In the genomic region with DNA sequence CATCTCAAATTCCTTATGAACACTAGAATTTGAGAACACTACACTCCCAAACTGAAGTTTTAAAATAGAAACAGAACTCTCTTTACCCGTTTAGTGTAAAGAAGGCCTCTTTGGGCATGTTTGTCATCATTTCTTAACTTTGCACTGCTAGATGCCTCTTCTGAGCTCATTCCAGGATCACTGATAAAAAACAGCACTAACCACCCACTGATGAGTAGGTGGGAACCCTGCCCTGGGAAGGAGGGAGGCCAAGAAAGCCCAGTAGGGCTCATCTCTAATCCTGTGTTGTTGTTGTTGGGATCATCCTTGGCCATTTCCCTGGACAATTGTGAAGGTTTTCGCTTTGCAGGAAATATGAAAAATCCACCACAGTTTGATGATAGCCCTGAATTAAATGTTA, we compare ENCODE assay signal across 16 cellular contexts.
DNase-seq lines count a peak whose midpoint lies in the region; ATAC-seq, FAIRE-seq and TF ChIP-seq lines count a peak whose summit lies in the region.
"Had no signal": no experiment of that assay in that cellular context is flagged by ENCODE, and none has a peak within 500 bp of the region (broad histone marks: within the 10 kb centered on the region; RNA-seq: fewer than 3 reads in every experiment).

No MANE protein-coding gene starts in this region.

- TF ChIP-seq CTCF in brain microvascular endothelial cell (IDR thresholded peaks at IDR 0.05; ENCODE audit: low read depth, low read length, missing control alignments) (no peak), keratinocyte (optimal IDR thresholded peaks at IDR 0.05 in 1 of 3, IDR thresholded peaks at IDR 0.05 in 1 of 3, conservative IDR thresholded peaks at IDR 0.05 in 1 of 3; ENCODE audit: extremely low read depth in 1 of 3, insufficient read depth in 2 of 3, low read length in 3 of 3) (no peak)

- H3K4me1 ChIP-seq in keratinocyte (ENCODE audit: control insufficient read depth, extremely low read depth, insufficient read depth, low read length): peaks cover 33% of the 10 kb centered on the region
- H3K4me1 ChIP-seq: lower lobe of right lung had no signal

- peak; percentile 56 for DNase-seq in A172 (ENCODE audit: low spot score)
- DNase-seq in M059J (ENCODE audit: low read depth): peak; percentile 36
- DNase-seq in brain microvascular endothelial cell: peak; percentile 64
- DNase-seq in keratinocyte (ENCODE audit: low read depth, low spot score): no peak
- DNase-seq in NCI-H1694 treated with DMSO at 0.1 percent for 48 hours (lab: John Stamatoyannopoulos, UW): no peak
- no peak for DNase-seq in stimulated activated naive CD4-positive, alpha-beta T cell treated with Interleukin-2 at 50 U/mL for 16 hours (lab: John Stamatoyannopoulos, UW)
- DNase-seq in NCI-H526 treated with DMSO at 0.1 percent for 48 hours (lab: John Stamatoyannopoulos, UW): no peak
- DNase-seq: amniotic stem cell; effector memory CD4-positive, alpha-beta T cell; lower lobe of right lung; NCI-H1092 treated with DMSO at 0.1 percent for 48 hours; NCI-H446 treated with DMSO at 0.1 percent for 48 hours; nucleus accumbens; Right ventricle myocardium superior had no signal

- H3K4me2 ChIP-seq in keratinocyte (ENCODE audit: control insufficient read depth, extremely low read depth, insufficient read depth, low read depth, low read length): no peak overlapping the region

- in situ Hi-C loops in brain microvascular endothelial cell (cut with HindIII; ENCODE audit: low pct_ligation_motif_present, low sequenced_read_pairs): no loop called here

- peak overlapping the region; percentile 6 for H3K9ac ChIP-seq in keratinocyte (ENCODE audit: control insufficient read depth, extremely low read depth, insufficient read depth, low read length)

- no peak overlapping the region for H3K4me3 ChIP-seq in brain microvascular endothelial cell (ENCODE audit: low read depth, low read length)
- H3K4me3 ChIP-seq in keratinocyte (ENCODE audit: control insufficient read depth in 2 of 3, extremely low read depth in 1 of 3, insufficient read depth in 2 of 3, low read depth in 1 of 3, low read length in 3 of 3): no peak overlapping the region
- H3K4me3 ChIP-seq: lower lobe of right lung had no signal

- no peaks in the 10 kb centered on the region for H4K20me1 ChIP-seq in keratinocyte (ENCODE audit: control insufficient read depth, extremely low read depth, insufficient read depth, low read length)

- H3K9me1 ChIP-seq in keratinocyte (ENCODE audit: control insufficient read depth, extremely low read depth, insufficient read depth, low read length): no peaks in the 10 kb centered on the region

- FAIRE-seq in keratinocyte (lab: Jason Lieb, UNC): no peak
- FAIRE-seq: TTC549 had no signal

- H3K27ac ChIP-seq in brain microvascular endothelial cell (peak overlapping the region; percentile 91), keratinocyte (ENCODE audit: control insufficient read depth, insufficient read depth, low read length) (peak overlapping the region; percentile 97)
- H3K27ac ChIP-seq: lower lobe of right lung had no signal

- no peak overlapping the region for H2AFZ ChIP-seq in keratinocyte (ENCODE audit: control insufficient read depth, low read length)

- H3K9me3 ChIP-seq in keratinocyte (ENCODE audit: control insufficient read depth, low read depth, low read length): no peaks in the 10 kb centered on the region
- H3K9me3 ChIP-seq: lower lobe of right lung had no signal

- dilution Hi-C loops in keratinocyte (cut with MboI; ENCODE audit: extremely low pct_ligation_motif_present, low sequenced_read_pairs): no loop called here

- no peak for ATAC-seq in HG02588 (IDR thresholded peaks at IDR 0.05; ENCODE audit: unreplicated experiment)

- H3K79me2 ChIP-seq in keratinocyte (ENCODE audit: control insufficient read depth, insufficient read depth, low read length): no peaks in the 10 kb centered on the region

- no peaks in the 10 kb centered on the region for H3K36me3 ChIP-seq in brain microvascular endothelial cell (replicated peaks)
- H3K36me3 ChIP-seq in keratinocyte (ENCODE audit: control insufficient read depth in 2 of 2, extremely low read depth in 1 of 2, insufficient read depth in 2 of 2, low read length in 2 of 2): no peaks in the 10 kb centered on the region
- H3K36me3 ChIP-seq: lower lobe of right lung had no signal

- H3K27me3 ChIP-seq in brain microvascular endothelial cell (replicated peaks): no peaks in the 10 kb centered on the region
- H3K27me3 ChIP-seq in keratinocyte (ENCODE audit: control insufficient read depth, extremely low read depth, insufficient read depth, low read length): no peaks in the 10 kb centered on the region

Comparison
In these comparisons a context has a peak if more than half of its experiments do, and no peak if none do; other contexts are left out.
1. DNase-seq: peak in A172 (single experiment), M059J (single experiment) and brain microvascular endothelial cell (single experiment); none in keratinocyte (single experiment), NCI-H1694 treated with DMSO at 0.1 percent for 48 hours (single experiment), stimulated activated naive CD4-positive, alpha-beta T cell treated with Interleukin-2 at 50 U/mL for 16 hours (single experiment) and NCI-H526 treated with DMSO at 0.1 percent for 48 hours (single experiment).